ENCODE assay signal across 38 cellular contexts in the genomic region with DNA sequence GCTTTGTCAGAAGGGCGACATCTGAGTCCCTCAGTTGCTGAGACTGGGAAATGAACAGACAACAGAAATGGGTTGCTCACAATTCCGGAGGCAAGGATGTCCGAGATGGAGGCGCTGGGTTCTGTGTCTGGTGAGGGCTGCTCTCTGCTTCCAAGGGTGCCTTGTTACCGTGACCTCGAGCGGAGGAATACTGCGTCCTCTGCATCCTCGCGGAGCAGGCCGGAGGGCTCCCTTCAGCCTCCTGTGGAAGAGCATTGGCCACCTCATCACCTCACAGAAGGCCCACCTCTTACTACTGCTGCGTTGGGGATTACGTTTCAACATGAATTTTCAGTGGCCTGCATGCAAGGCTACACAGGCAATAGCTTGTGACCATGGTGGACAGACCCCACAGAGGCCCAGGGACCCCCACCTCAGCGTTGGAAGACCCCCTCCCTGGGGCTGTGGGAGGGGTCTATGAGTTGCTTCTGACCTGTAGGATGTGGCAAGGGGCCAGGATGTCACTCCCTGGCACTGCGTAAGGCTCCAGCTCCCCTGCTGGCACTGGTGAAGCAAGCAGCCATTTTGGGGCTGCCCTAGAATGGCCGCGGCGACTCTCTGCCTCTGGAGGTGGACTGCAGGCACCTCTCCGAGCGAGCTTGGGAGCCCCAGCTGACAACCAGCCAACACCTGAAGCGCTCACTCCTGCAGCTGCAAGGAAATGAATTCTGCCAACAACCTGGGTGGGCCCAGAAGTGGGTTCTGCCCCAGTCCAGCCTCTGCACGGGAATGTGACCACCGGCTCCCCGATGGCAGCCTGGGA.
"Had no signal": no experiment of that assay in that cellular context is flagged by ENCODE, and none has a peak within 500 bp of the region (broad histone marks: within the 10 kb centered on the region; RNA-seq: fewer than 3 reads in every experiment).

No MANE protein-coding gene starts in this region.

- DNase-seq: activated CD4-positive, alpha-beta memory T cell treated with anti-CD3 and anti-CD28 coated beads, Interleukin-2, amount 10 ng/mL, durations not matched to agents 7 days and 5 days; activated CD4-positive, alpha-beta T cell treated with anti-CD3 and anti-CD28 coated beads for 1 hour; activated CD4-positive, alpha-beta T cell treated with anti-CD3 and anti-CD28 coated beads for 48 hours; activated CD4-positive, CD25-positive, alpha-beta regulatory T cell; activated CD8-positive, alpha-beta memory T cell treated with anti-CD3 and anti-CD28 coated beads for 24 hours; activated CD8-positive, alpha-beta memory T cell treated with anti-CD3 and anti-CD28 coated beads, Interleukin-2, amount 10 ng/mL, durations not matched to agents 7 days and 5 days; activated CD8-positive, alpha-beta memory T cell treated with anti-CD3 and anti-CD28 coated beads, Interleukin-2, amount 50 U/mL, for 48 hours; activated gamma-delta T cell; activated naive CD4-positive, alpha-beta T cell treated with Interleukin-2 at 50 U/mL for 16 hours; activated naive CD8-positive, alpha-beta T cell treated with anti-CD3 and anti-CD28 coated beads, Interleukin-2, amount 10 ng/mL, durations not matched to agents 7 days and 5 days; activated T-cell treated with anti-CD3 and anti-CD28 coated beads, Interleukin-2, amount 50 U/mL, for 72 hours; amygdala; NCI-H1092 treated with DMSO at 0.1 percent for 48 hours; NCI-H1417; NCI-H146; NCI-H187; NCI-H2029 treated with DMSO at 0.1 percent for 48 hours; NCI-H2171 treated with DMSO at 0.1 percent for 48 hours; NCI-H226; NCI-H446 treated with DMSO at 0.1 percent for 48 hours; NCI-H524; NCI-H69; NCI-H82; NK-92 treated with Interleukin-12 subunit alpha and Interleukin-12 subunit beta, amount 100 ng/mL, for 24 hours; PC-3; SW 1271; T-helper 1 cell; T-helper 2 cell; T-helper 9 cell; WERI-Rb-1 had no signal

- H3K27ac ChIP-seq: ascending aorta, cardiac muscle cell, RWPE1, WERI-Rb-1 had no signal

- H3K36me3 Mint-ChIP-seq: activated CD8-positive, alpha-beta memory T cell treated with anti-CD3 and anti-CD28 coated beads, Interleukin-2, amount 10 ng/mL, durations not matched to agents 7 days and 5 days; activated naive CD4-positive, alpha-beta T cell treated with anti-CD3 and anti-CD28 coated beads, Interleukin-2, amount 50 U/mL, for 24 hours; activated naive CD8-positive, alpha-beta T cell treated with anti-CD3 and anti-CD28 coated beads, Interleukin-2, amount 10 ng/mL, durations not matched to agents 7 days and 5 days had no signal

- H3K36me3 ChIP-seq: ascending aorta, cardiac muscle cell, WERI-Rb-1 had no signal

- H3K27me3 ChIP-seq: ascending aorta, cardiac muscle cell had no signal

- FAIRE-seq: RCC 7860 had no signal

- H3K4me3 ChIP-seq: ascending aorta, cardiac muscle cell had no signal

- H3K4me1 Mint-ChIP-seq: activated CD4-positive, alpha-beta memory T cell treated with anti-CD3 and anti-CD28 coated beads, Interleukin-2, amount 10 ng/mL, durations not matched to agents 7 days and 5 days; activated CD8-positive, alpha-beta memory T cell treated with anti-CD3 and anti-CD28 coated beads, Interleukin-2, amount 10 ng/mL, durations not matched to agents 7 days and 5 days; activated naive CD4-positive, alpha-beta T cell treated with anti-CD3 and anti-CD28 coated beads, Interleukin-2, amount 50 U/mL, for 24 hours; activated naive CD8-positive, alpha-beta T cell treated with anti-CD3 and anti-CD28 coated beads, Interleukin-2, amount 10 ng/mL, durations not matched to agents 7 days and 5 days; activated T-helper 17 cell treated with anti-CD3 and anti-CD28 coated beads, Interleukin-2, amount 50 U/mL, for 72 hours; central memory CD8-positive, alpha-beta T cell had no signal

- H3K9me3 Mint-ChIP-seq: activated CD4-positive, alpha-beta memory T cell treated with anti-CD3 and anti-CD28 coated beads, Interleukin-2, amount 10 ng/mL, durations not matched to agents 7 days and 5 days; activated naive CD4-positive, alpha-beta T cell treated with anti-CD3 and anti-CD28 coated beads, Interleukin-2, amount 50 U/mL, for 24 hours; activated naive CD8-positive, alpha-beta T cell treated with anti-CD3 and anti-CD28 coated beads, Interleukin-2, amount 10 ng/mL, durations not matched to agents 7 days and 5 days; activated T-cell treated with anti-CD3 and anti-CD28 coated beads, Interleukin-2, amount 50 U/mL, for 72 hours; activated T-helper 17 cell treated with anti-CD3 and anti-CD28 coated beads, Interleukin-2, amount 50 U/mL, for 72 hours; central memory CD8-positive, alpha-beta T cell had no signal

- ATAC-seq: activated T-cell treated with anti-CD3 and anti-CD28 coated beads, Interleukin-2, amount 50 U/mL, for 72 hours; activated T-helper 17 cell treated with anti-CD3 and anti-CD28 coated beads, Interleukin-2, amount 50 U/mL, for 72 hours; PC-3; Right ventricle myocardium inferior had no signal

- H3K9me3 ChIP-seq: ascending aorta had no signal

- H3K27ac Mint-ChIP-seq: activated CD4-positive, alpha-beta memory T cell treated with anti-CD3 and anti-CD28 coated beads, Interleukin-2, amount 10 ng/mL, durations not matched to agents 7 days and 5 days; activated CD8-positive, alpha-beta memory T cell treated with anti-CD3 and anti-CD28 coated beads, Interleukin-2, amount 10 ng/mL, durations not matched to agents 7 days and 5 days; activated naive CD4-positive, alpha-beta T cell treated with anti-CD3 and anti-CD28 coated beads, Interleukin-2, amount 50 U/mL, for 24 hours; activated naive CD8-positive, alpha-beta T cell treated with anti-CD3 and anti-CD28 coated beads, Interleukin-2, amount 10 ng/mL, durations not matched to agents 7 days and 5 days; activated T-cell treated with anti-CD3 and anti-CD28 coated beads, Interleukin-2, amount 50 U/mL, for 72 hours; activated T-helper 17 cell treated with anti-CD3 and anti-CD28 coated beads, Interleukin-2, amount 50 U/mL, for 72 hours had no signal

- H3K4me3 Mint-ChIP-seq: activated CD4-positive, alpha-beta memory T cell treated with anti-CD3 and anti-CD28 coated beads, Interleukin-2, amount 10 ng/mL, durations not matched to agents 7 days and 5 days; activated CD8-positive, alpha-beta memory T cell treated with anti-CD3 and anti-CD28 coated beads, Interleukin-2, amount 10 ng/mL, durations not matched to agents 7 days and 5 days; activated naive CD4-positive, alpha-beta T cell treated with anti-CD3 and anti-CD28 coated beads, Interleukin-2, amount 50 U/mL, for 24 hours; activated naive CD8-positive, alpha-beta T cell treated with anti-CD3 and anti-CD28 coated beads, Interleukin-2, amount 10 ng/mL, durations not matched to agents 7 days and 5 days; activated T-cell treated with anti-CD3 and anti-CD28 coated beads, Interleukin-2, amount 50 U/mL, for 72 hours; activated T-helper 17 cell treated with anti-CD3 and anti-CD28 coated beads, Interleukin-2, amount 50 U/mL, for 72 hours; central memory CD8-positive, alpha-beta T cell had no signal

- H3K27me3 Mint-ChIP-seq: activated CD4-positive, alpha-beta memory T cell treated with anti-CD3 and anti-CD28 coated beads, Interleukin-2, amount 10 ng/mL, durations not matched to agents 7 days and 5 days; activated CD8-positive, alpha-beta memory T cell treated with anti-CD3 and anti-CD28 coated beads, Interleukin-2, amount 10 ng/mL, durations not matched to agents 7 days and 5 days; activated naive CD4-positive, alpha-beta T cell treated with anti-CD3 and anti-CD28 coated beads, Interleukin-2, amount 50 U/mL, for 24 hours; activated naive CD8-positive, alpha-beta T cell treated with anti-CD3 and anti-CD28 coated beads, Interleukin-2, amount 10 ng/mL, durations not matched to agents 7 days and 5 days had no signal
